1 cellular context compared by ENCODE assay signal in the genomic region with DNA sequence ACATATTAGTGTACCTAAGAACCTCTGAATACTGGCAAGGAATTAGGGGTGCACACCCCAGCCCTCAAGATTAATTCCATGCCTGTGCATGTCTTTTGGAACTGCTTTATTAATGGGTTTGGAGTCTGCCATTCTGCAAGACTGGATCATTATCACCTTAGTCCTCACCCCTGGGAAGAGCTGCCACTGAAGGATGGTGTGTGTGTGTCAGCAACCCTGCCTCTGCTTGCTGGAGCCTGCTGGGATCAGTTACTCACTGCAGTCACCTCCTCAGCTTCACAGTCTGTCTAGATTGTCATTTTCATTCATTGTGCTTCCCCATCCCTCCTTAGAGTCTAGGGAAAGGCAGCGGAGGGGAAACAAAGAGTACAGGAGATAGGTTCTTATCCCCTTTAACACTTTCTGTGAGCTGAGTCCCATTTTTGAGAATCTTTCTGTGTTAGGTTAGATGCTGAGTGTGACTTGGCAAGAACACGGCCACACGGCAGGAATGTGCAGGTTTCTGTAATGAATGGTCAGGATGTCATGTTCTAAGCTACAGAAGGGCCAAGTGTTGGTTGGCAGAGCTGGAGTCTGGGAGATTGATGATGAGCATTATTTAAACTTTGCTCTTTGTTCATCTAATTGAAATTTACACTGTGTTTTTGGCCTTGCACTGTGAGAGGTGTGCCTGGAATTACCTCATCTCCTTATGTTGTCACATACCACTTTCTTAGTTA.
A peak's percentile ranks its signal among the peaks of the same experiment; 100 is the strongest.
TF ChIP-seq lines count a peak whose summit lies in the region.

No MANE protein-coding gene starts in this region.

TF ChIP-seq in HepG2, 621 proteins besides CTCF, POLR2A, EP300 and RAD21:
- TF ChIP-seq, protein P1, sequence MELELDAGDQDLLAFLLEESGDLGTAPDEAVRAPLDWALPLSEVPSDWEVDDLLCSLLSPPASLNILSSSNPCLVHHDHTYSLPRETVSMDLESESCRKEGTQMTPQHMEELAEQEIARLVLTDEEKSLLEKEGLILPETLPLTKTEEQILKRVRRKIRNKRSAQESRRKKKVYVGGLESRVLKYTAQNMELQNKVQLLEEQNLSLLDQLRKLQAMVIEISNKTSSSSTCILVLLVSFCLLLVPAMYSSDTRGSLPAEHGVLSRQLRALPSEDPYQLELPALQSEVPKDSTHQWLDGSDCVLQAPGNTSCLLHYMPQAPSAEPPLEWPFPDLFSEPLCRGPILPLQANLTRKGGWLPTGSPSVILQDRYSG (CRISPR knock-in tag; IDR thresholded peaks at IDR 0.05) = no peak
- no peak for TF ChIP-seq CREM (IDR thresholded peaks at IDR 0.05)
- no peak for TF ChIP-seq CREM (CRISPR knock-in tag; IDR thresholded peaks at IDR 0.05)
- no peak for TF ChIP-seq SMAD1 (CRISPR knock-in tag; IDR thresholded peaks at IDR 0.05; ENCODE audit: borderline replicate concordance, low read depth)
- no peak for TF ChIP-seq SNAI1 (CRISPR knock-in tag; IDR thresholded peaks at IDR 0.05; ENCODE audit: borderline replicate concordance)
- no peak for TF ChIP-seq SNAPC2 (CRISPR knock-in tag; IDR thresholded peaks at IDR 0.05)
- TF ChIP-seq, protein P2, sequence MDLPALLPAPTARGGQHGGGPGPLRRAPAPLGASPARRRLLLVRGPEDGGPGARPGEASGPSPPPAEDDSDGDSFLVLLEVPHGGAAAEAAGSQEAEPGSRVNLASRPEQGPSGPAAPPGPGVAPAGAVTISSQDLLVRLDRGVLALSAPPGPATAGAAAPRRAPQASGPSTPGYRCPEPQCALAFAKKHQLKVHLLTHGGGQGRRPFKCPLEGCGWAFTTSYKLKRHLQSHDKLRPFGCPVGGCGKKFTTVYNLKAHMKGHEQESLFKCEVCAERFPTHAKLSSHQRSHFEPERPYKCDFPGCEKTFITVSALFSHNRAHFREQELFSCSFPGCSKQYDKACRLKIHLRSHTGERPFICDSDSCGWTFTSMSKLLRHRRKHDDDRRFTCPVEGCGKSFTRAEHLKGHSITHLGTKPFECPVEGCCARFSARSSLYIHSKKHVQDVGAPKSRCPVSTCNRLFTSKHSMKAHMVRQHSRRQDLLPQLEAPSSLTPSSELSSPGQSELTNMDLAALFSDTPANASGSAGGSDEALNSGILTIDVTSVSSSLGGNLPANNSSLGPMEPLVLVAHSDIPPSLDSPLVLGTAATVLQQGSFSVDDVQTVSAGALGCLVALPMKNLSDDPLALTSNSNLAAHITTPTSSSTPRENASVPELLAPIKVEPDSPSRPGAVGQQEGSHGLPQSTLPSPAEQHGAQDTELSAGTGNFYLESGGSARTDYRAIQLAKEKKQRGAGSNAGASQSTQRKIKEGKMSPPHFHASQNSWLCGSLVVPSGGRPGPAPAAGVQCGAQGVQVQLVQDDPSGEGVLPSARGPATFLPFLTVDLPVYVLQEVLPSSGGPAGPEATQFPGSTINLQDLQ (CRISPR knock-in tag; IDR thresholded peaks at IDR 0.05) = peak; percentile 50; the same call in 1 of the 2 replicates
- no peak for TF ChIP-seq ZNF136 (CRISPR knock-in tag; IDR thresholded peaks at IDR 0.05; ENCODE audit: low read depth)
- TF ChIP-seq HOXD1 (CRISPR knock-in tag; IDR thresholded peaks at IDR 0.05) = no peak
- no peak for TF ChIP-seq CBX1 (IDR thresholded peaks at IDR 0.05; ENCODE audit: low read depth)
- TF ChIP-seq RBM22 (optimal IDR thresholded peaks at IDR 0.05; ENCODE audit: low read length) = peak; percentile 55
- no peak for TF ChIP-seq ZNF782 (CRISPR knock-in tag; IDR thresholded peaks at IDR 0.05; ENCODE audit: borderline replicate concordance)
